In the genomic region with DNA sequence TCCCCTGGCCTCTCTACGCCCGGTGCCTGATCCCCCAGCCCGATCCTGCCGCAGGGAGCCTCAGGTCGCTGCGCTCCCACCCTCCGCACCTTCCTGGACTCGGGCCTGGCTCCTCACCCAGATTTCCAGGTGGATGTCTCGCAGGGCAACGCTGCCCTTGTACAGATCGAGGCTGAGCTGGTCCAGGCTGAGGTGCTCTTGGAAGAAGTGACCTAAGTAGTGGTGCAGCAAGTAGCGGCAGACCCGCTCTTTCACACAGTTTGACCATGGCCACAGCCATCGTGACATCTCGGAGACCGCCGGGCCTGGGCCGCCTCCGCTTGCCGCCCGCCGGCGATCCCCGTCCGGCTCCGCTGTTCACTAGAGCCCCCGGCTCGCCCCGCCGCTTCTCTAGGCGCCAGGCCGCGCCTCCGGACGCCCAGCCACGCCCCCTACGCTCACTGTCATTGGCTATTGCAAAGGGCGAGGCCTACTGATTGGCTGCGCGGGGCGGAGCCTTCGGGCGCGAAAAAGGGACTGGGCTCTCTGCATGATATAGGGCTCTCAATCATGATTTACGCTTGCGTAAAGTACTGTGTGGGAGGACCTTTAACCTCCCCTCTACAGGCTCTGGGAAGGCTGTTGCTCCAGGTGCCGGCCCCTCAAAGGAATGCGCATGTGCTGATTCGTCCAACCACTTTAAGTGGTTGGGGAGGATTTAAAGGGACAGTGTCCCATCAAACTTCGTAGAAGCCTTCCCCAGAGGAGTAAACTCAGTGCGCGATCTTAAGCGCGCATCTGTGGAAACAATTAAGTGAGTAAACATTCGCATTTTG, we compare ENCODE assay signal across 8 cellular contexts. TPM values are rescaled to one million over a fixed set of nuclear protein-coding genes. Genes with fewer than 3 reads are reported as not detected.
DNase-seq lines count a peak whose midpoint lies in the region; TF ChIP-seq lines count a peak whose summit lies in the region.

A gene (minus strand): TSS at position 362 of the 815 bp plus-strand sequence. CDS start 74 bp downstream, at position 288.

- H3K9me3 Mint-ChIP-seq in H9 (no peaks in the 10 kb centered on the region), nephron (no peaks in the 10 kb centered on the region)
- H3K9me3 Mint-ChIP-seq in stimulated activated naive CD8-positive, alpha-beta T cell treated with anti-CD3 and anti-CD28 coated beads, Interleukin-15, Interleukin-2, amounts not matched to agents 100 ng/mL and 50 ng/mL, for 24 hours = no peaks in the 10 kb centered on the region

- no peak within 1 kb of the TSS for H2BK20ac ChIP-seq in H9 (ENCODE audit: low read depth, low read length, poor library complexity, severe bottlenecking)

- H3K27me3 ChIP-seq in H9 (ENCODE audit: insufficient read depth, low read length) (no peaks in the 10 kb centered on the region), MG63 (no peaks in the 10 kb centered on the region)

- no peak within 1 kb of the TSS for H2BK15ac ChIP-seq in H9 (ENCODE audit: low read depth, low read length)

- H2BK120ac ChIP-seq in H9 (ENCODE audit: low read depth, low read length, poor library complexity, severe bottlenecking) = no peak within 1 kb of the TSS

- H4K8ac ChIP-seq in H9 (replicated peaks; ENCODE audit: insufficient read length, low read depth, low read length) = no peak within 1 kb of the TSS

- H4K20me1 ChIP-seq in H9 (ENCODE audit: control insufficient read depth, insufficient read depth, insufficient read length) = no peaks in the 10 kb centered on the region

- no peak within 1 kb of the TSS for H3T11ph ChIP-seq in H9 (ENCODE audit: low read length)

- no peak within 1 kb of the TSS for H3K23ac ChIP-seq in H9 (ENCODE audit: insufficient read length, low read depth, low read length)

- peak; percentile 100 for DNase-seq in ELR (ENCODE audit: low read depth)
- peak; percentile 99 for DNase-seq in H9
- peak; percentile 98 for DNase-seq in MG63
- DNase-seq in SHP77 treated with DMSO at 0.1 percent for 48 hours (lab: John Stamatoyannopoulos, UW) = peak; percentile 99
- DNase-seq in activated effector memory CD4-positive, alpha-beta T cell treated with anti-CD3 and anti-CD28 coated beads, Interleukin-2, amount 50 U/mL, for 16 hours = peak; percentile 99
- peak; percentile 100 for DNase-seq in fibroblast of the aortic adventitia (ENCODE audit: low read depth)

- H3K4me1 ChIP-seq in H9 (ENCODE audit: insufficient read depth, low read length) = no peaks in the 10 kb centered on the region

- H3K79me1 ChIP-seq in H9 (ENCODE audit: insufficient read depth, low read depth, low read length, poor library complexity, severe bottlenecking) = no peaks in the 10 kb centered on the region

- no peak within 1 kb of the TSS for H4K91ac ChIP-seq in H9 (ENCODE audit: insufficient read length, low read depth, low read length)

- no peak for TF ChIP-seq CTCF in H9 (conservative IDR thresholded peaks at IDR 0.05)
- TF ChIP-seq CTCF in fibroblast of the aortic adventitia (IDR thresholded peaks at IDR 0.05; ENCODE audit: insufficient read depth, low read length) = no peak
- no peak for TF ChIP-seq CTCF in nephron (IDR thresholded peaks at IDR 0.05; ENCODE audit: unreplicated experiment in 3 of 3)

- no peak within 1 kb of the TSS for H2AK5ac ChIP-seq in H9 (ENCODE audit: insufficient read length, low read length)

- no peaks in the 10 kb centered on the region; the same call in 1 of the 2 replicates for H3K36me3 ChIP-seq in MG63

- H2BK5ac ChIP-seq in H9 (ENCODE audit: insufficient read length, low read length) = no peak within 1 kb of the TSS

- no peak within 1 kb of the TSS for H3K4ac ChIP-seq in H9 (ENCODE audit: low read depth, low read length)

- no peak within 1 kb of the TSS for H3K56ac ChIP-seq in H9 (ENCODE audit: insufficient read length, low read depth, low read length)

- H3K23me2 ChIP-seq in H9 (ENCODE audit: insufficient read length, low read depth, low read length, poor library complexity, severe bottlenecking) = peaks cover 10% of the 10 kb centered on the region

- peak within 1 kb of the TSS; percentile 99 for H3K9ac ChIP-seq in H9 (ENCODE audit: extremely low read depth, insufficient read length, low read length)

- H3K4me3 Mint-ChIP-seq in H9 (peak within 1 kb of the TSS; percentile 84 to 90), nephron (peak within 1 kb of the TSS; percentile 90 to 92 (median 91))
- peak within 1 kb of the TSS; percentile 89 for H3K4me3 Mint-ChIP-seq in stimulated activated naive CD8-positive, alpha-beta T cell treated with anti-CD3 and anti-CD28 coated beads, Interleukin-15, Interleukin-2, amounts not matched to agents 100 ng/mL and 50 ng/mL, for 24 hours

- peak within 1 kb of the TSS; percentile 98 for H3K4me2 ChIP-seq in H9 (ENCODE audit: insufficient read depth, insufficient read length, low read length)

- H3K36me3 Mint-ChIP-seq in H9 (ENCODE audit: insufficient read depth in 1 of 3, low read depth in 3 of 3) (peaks cover 4 to 15% (median 6%) of the 10 kb centered on the region in 3 experiments; a peak in 6 of 7 replicates), nephron (ENCODE audit: low read depth) (peaks cover 8% of the 10 kb centered on the region)
- no peaks in the 10 kb centered on the region for H3K36me3 Mint-ChIP-seq in stimulated activated naive CD8-positive, alpha-beta T cell treated with anti-CD3 and anti-CD28 coated beads, Interleukin-15, Interleukin-2, amounts not matched to agents 100 ng/mL and 50 ng/mL, for 24 hours (ENCODE audit: low read depth)

- H3K18ac ChIP-seq in H9 (ENCODE audit: insufficient read length, low read depth, low read length) = peak within 1 kb of the TSS; percentile 47

- H3K9me3 ChIP-seq in H9 (ENCODE audit: control insufficient read depth, low read depth, low read length) (no peaks in the 10 kb centered on the region), MG63 (no peaks in the 10 kb centered on the region)

- H3K79me2 ChIP-seq in H9 (ENCODE audit: insufficient read depth, low read length) = no peaks in the 10 kb centered on the region

- no peak within 1 kb of the TSS for H2AFZ ChIP-seq in H9 (ENCODE audit: low read length)

- H3K14ac ChIP-seq in H9 (ENCODE audit: insufficient read depth, low read length) = peak within 1 kb of the TSS; percentile 83

- H3K27ac ChIP-seq in H9 (ENCODE audit: insufficient read length, low read depth, low read length) = no peak within 1 kb of the TSS

- H3K27me3 Mint-ChIP-seq in H9 (ENCODE audit: low read depth) (no peaks in the 10 kb centered on the region), nephron (ENCODE audit: low read depth) (no peaks in the 10 kb centered on the region)
- H3K27me3 Mint-ChIP-seq in stimulated activated naive CD8-positive, alpha-beta T cell treated with anti-CD3 and anti-CD28 coated beads, Interleukin-15, Interleukin-2, amounts not matched to agents 100 ng/mL and 50 ng/mL, for 24 hours = no peaks in the 10 kb centered on the region

- H3K4me3 ChIP-seq in MG63 (peak within 1 kb of the TSS; percentile 69), fibroblast of the aortic adventitia (ENCODE audit: low read depth, low read length) (peak within 1 kb of the TSS; percentile 99)

- H3K4me1 Mint-ChIP-seq in H9 = peaks cover 18 to 22% of the 10 kb centered on the region in 2 experiments
- peaks cover 15% of the 10 kb centered on the region for H3K4me1 Mint-ChIP-seq in nephron
- peaks cover 22% of the 10 kb centered on the region for H3K4me1 Mint-ChIP-seq in stimulated activated naive CD8-positive, alpha-beta T cell treated with anti-CD3 and anti-CD28 coated beads, Interleukin-15, Interleukin-2, amounts not matched to agents 100 ng/mL and 50 ng/mL, for 24 hours (ENCODE audit: low read depth)

- peak within 1 kb of the TSS; percentile 92 to 97 (median 94) for H3K27ac Mint-ChIP-seq in H9
- peak within 1 kb of the TSS; percentile 98 to 99 (median 99) for H3K27ac Mint-ChIP-seq in nephron
- peak within 1 kb of the TSS; percentile 76 for H3K27ac Mint-ChIP-seq in stimulated activated naive CD8-positive, alpha-beta T cell treated with anti-CD3 and anti-CD28 coated beads, Interleukin-15, Interleukin-2, amounts not matched to agents 100 ng/mL and 50 ng/mL, for 24 hours

- WGBS in H9 (ENCODE audit: extremely low coverage, insufficient read length, low lambda C conversion rate) = no CpG with 5 or more reads among the region's 55 CpGs

- no peak within 1 kb of the TSS for H2BK12ac ChIP-seq in H9 (ENCODE audit: insufficient read length, low read depth, low read length)

- H4K5ac ChIP-seq in H9 (ENCODE audit: insufficient read length, low read depth, low read length) = no peak within 1 kb of the TSS

RNA-seq across cellular contexts. Expression of the gene that starts here (rescaled TPM):
- total RNA-seq in H9 (2021) (21.3 and 22.1 TPM in 2 replicates), fibroblast of the aortic adventitia (ENCODE audit: low replicate concordance) (18.2 and 18.8 TPM in 2 replicates)
- total RNA-seq in MG63 (2014; rRNA removed; shearing (Covaris generic); ENCODE audit: low replicate concordance) = 4.6 and 18.6 TPM in 2 replicates
